Comparison of ENCODE assay signal across 24 cellular contexts in genomic region chr1:89872567-89872966, GRCh38. TPM values are rescaled to one million over a fixed set of nuclear protein-coding genes. Genes with fewer than 3 reads are reported as not detected.
DNase-seq lines count a peak whose midpoint lies in the region; ATAC-seq and TF ChIP-seq lines count a peak whose summit lies in the region.
"Had no signal": no experiment of that assay in that cellular context is flagged by ENCODE, and none has a peak within 500 bp of the region (broad histone marks: within the 10 kb centered on the region; RNA-seq: fewer than 3 reads in every experiment).

No MANE protein-coding gene starts in this region.

- ATAC-seq in CD8-positive, alpha-beta T cell, result peak; percentile 60
- ATAC-seq in naive thymus-derived CD8-positive, alpha-beta T cell, result peak; percentile 31 to 49
- ATAC-seq in HG03442 (IDR thresholded peaks at IDR 0.05; ENCODE audit: unreplicated experiment), result no peak
- ATAC-seq in stimulated activated effector memory CD8-positive, alpha-beta T cell treated with anti-CD3 and anti-CD28 coated beads, Interleukin-12 subunit alpha, Interleukin-12 subunit beta, amount 100 ng/mL, for 72 hours, result no peak
- ATAC-seq: HCT116 had no signal

- no peaks in the 10 kb centered on the region for H3K27me3 ChIP-seq in A673 (replicated peaks; ENCODE audit: insufficient read depth, low read depth, low read length, poor library complexity)
- no peaks in the 10 kb centered on the region for H3K27me3 ChIP-seq in CD8-positive, alpha-beta T cell (ENCODE audit: insufficient read depth, low read length)
- no peaks in the 10 kb centered on the region for H3K27me3 ChIP-seq in dorsolateral prefrontal cortex
- H3K27me3 ChIP-seq: BLaER1, SJSA1 had no signal

- H3K9me3 Mint-ChIP-seq in CD8-positive, alpha-beta T cell, result no peaks in the 10 kb centered on the region
- H3K9me3 Mint-ChIP-seq in naive thymus-derived CD8-positive, alpha-beta T cell, result no peaks in the 10 kb centered on the region
- no peaks in the 10 kb centered on the region for H3K9me3 Mint-ChIP-seq in stimulated activated effector memory CD8-positive, alpha-beta T cell treated with anti-CD3 and anti-CD28 coated beads, Interleukin-12 subunit alpha, Interleukin-12 subunit beta, amount 100 ng/mL, for 72 hours
- H3K9me3 Mint-ChIP-seq: CD8-positive, alpha-beta memory T cell had no signal

- POLR2A ChIA-PET in A673 (lab: Charles Lee; ENCODE audit: low non-redundant PET), result no interaction called here
- POLR2A ChIA-PET in CD8-positive, alpha-beta T cell (lab: Charles Lee), result interaction anchor here (1.0 to 2.3 kb wide), 4 partner anchors 9 to 99 kb away, joined by 3 to 7 read pairs (median 4); partner anchors contain the start of gene LRRC8D
- POLR2A ChIA-PET in naive thymus-derived CD8-positive, alpha-beta T cell (lab: Charles Lee), result interaction anchor here (1.5 to 2.2 kb wide), 2 partner anchors 29 to 51 kb away, joined by 4 to 6 read pairs; no protein-coding TSS in a partner anchor

- H3K27ac ChIP-seq in A673 (ENCODE audit: low read depth, low read length, poor library complexity, severe bottlenecking), result peak overlapping the region; percentile 61
- H3K27ac ChIP-seq in CD8-positive, alpha-beta T cell (ENCODE audit: low read depth, low read length), result no peak overlapping the region
- H3K27ac ChIP-seq in dorsolateral prefrontal cortex, result peak overlapping the region in 54 of 59 donors; percentile 3 to 85 (median 69)
- H3K27ac ChIP-seq: BLaER1, SJSA1 had no signal

- no peaks in the 10 kb centered on the region for H3K27me3 Mint-ChIP-seq in CD8-positive, alpha-beta T cell (ENCODE audit: low read depth)
- no peaks in the 10 kb centered on the region for H3K27me3 Mint-ChIP-seq in naive thymus-derived CD8-positive, alpha-beta T cell
- H3K27me3 Mint-ChIP-seq: CD8-positive, alpha-beta memory T cell had no signal

- DNase-seq in A673 (ENCODE audit: low spot score), result no peak
- no peak for DNase-seq in CD8-positive, alpha-beta T cell
- DNase-seq in dorsolateral prefrontal cortex, result no peak
- DNase-seq in naive thymus-derived CD8-positive, alpha-beta T cell, result peak in 1 of 10 donors; percentile 14
- no peak for DNase-seq in hippocampal formation (lab: John Stamatoyannopoulos, UW)
- DNase-seq in stimulated activated effector memory CD8-positive, alpha-beta T cell treated with anti-CD3 and anti-CD28 coated beads, Interleukin-12 subunit alpha, Interleukin-12 subunit beta, amount 100 ng/mL, for 72 hours (ENCODE audit: low spot score in 2 of 2), result no peak
- no peak for DNase-seq in cerebellar nuclear complex (lab: John Stamatoyannopoulos, UW)
- DNase-seq: CD8-positive, alpha-beta memory T cell; DMS79 treated with DMSO at 0.1 percent for 48 hours; GF-D8; Kasumi-1; MV-4-11; NCI-H1105; NCI-H146; NCI-H2029; NCI-H446 treated with DMSO at 0.1 percent for 48 hours; NCI-H526 treated with DMSO at 0.1 percent for 48 hours; Right ventricle myocardium superior; RPMI8226 had no signal

- CTCF ChIA-PET in A673 (lab: Charles Lee), result no interaction called here
- CTCF ChIA-PET in CD8-positive, alpha-beta T cell (lab: Charles Lee), result interaction anchor here (0.9 to 2.4 kb wide), 2 partner anchors 29 to 30 kb away, joined by 4 to 12 read pairs; no protein-coding TSS in a partner anchor

- H3K36me3 ChIP-seq in A673 (ENCODE audit: insufficient read depth, low read length, poor library complexity, severe bottlenecking), result peaks cover 9% of the 10 kb centered on the region
- no peaks in the 10 kb centered on the region for H3K36me3 ChIP-seq in CD8-positive, alpha-beta T cell (ENCODE audit: insufficient read depth, low read length)

- intact Hi-C loops in A673 (cut with micrococcal nuclease; ENCODE audit: unreplicated experiment), result no loop called here
- intact Hi-C loops in CD8-positive, alpha-beta T cell (cut with DNase I, micrococcal nuclease), result loop anchor here (1.0 to 10.0 kb wide), 2 partner anchors 29 to 808 kb away; partner anchors contain the start of gene GBP1 (in 1 of the 2)
- intact Hi-C loops in dorsolateral prefrontal cortex (cut with DNase I), result no loop called here

- no peak for TF ChIP-seq CTCF in A673 (conservative IDR thresholded peaks at IDR 0.05; ENCODE audit: low read depth, low read length)
- TF ChIP-seq CTCF in CD8-positive, alpha-beta T cell (IDR thresholded peaks at IDR 0.05), result no peak
- no peak for TF ChIP-seq CTCF in dorsolateral prefrontal cortex (IDR thresholded peaks at IDR 0.05 in 54 of 56, conservative IDR thresholded peaks at IDR 0.05 in 2 of 56; ENCODE audit: low read depth in 1 of 56, partially characterized antibody in 56 of 56)

- H3K4me3 Mint-ChIP-seq in CD8-positive, alpha-beta T cell, result no peak overlapping the region
- H3K4me3 Mint-ChIP-seq in naive thymus-derived CD8-positive, alpha-beta T cell, result peak overlapping the region in 4 of 10 donors; percentile 3 to 36 (median 16)
- no peak overlapping the region for H3K4me3 Mint-ChIP-seq in stimulated activated effector memory CD8-positive, alpha-beta T cell treated with anti-CD3 and anti-CD28 coated beads, Interleukin-12 subunit alpha, Interleukin-12 subunit beta, amount 100 ng/mL, for 72 hours

- H3K9me3 ChIP-seq in A673 (ENCODE audit: low read depth, low read length, poor library complexity, severe bottlenecking), result no peaks in the 10 kb centered on the region
- H3K9me3 ChIP-seq in CD8-positive, alpha-beta T cell (ENCODE audit: low read length), result no peaks in the 10 kb centered on the region
- H3K9me3 ChIP-seq: SJSA1 had no signal

- no TSS peak for BruUV-seq in A673 (replicated peaks; lab: Mats Ljungman, UMichigan)

- H3K4me1 ChIP-seq in A673 (ENCODE audit: insufficient read depth, low read length, poor library complexity, severe bottlenecking), result peaks cover 72% of the 10 kb centered on the region
- peaks cover 35% of the 10 kb centered on the region for H3K4me1 ChIP-seq in CD8-positive, alpha-beta T cell (ENCODE audit: insufficient read depth, low read length)
- H3K4me1 ChIP-seq: BLaER1, SJSA1 had no signal

- H3K36me3 Mint-ChIP-seq in CD8-positive, alpha-beta T cell, result peaks cover 44% of the 10 kb centered on the region
- H3K36me3 Mint-ChIP-seq in naive thymus-derived CD8-positive, alpha-beta T cell, result peaks cover 11 to 28% (median 25%) of the 10 kb centered on the region in 3 donors
- H3K36me3 Mint-ChIP-seq in stimulated activated effector memory CD8-positive, alpha-beta T cell treated with anti-CD3 and anti-CD28 coated beads, Interleukin-12 subunit alpha, Interleukin-12 subunit beta, amount 100 ng/mL, for 72 hours, result peaks cover 12% of the 10 kb centered on the region

- H3K4me3 ChIP-seq in A673 (ENCODE audit: low read depth, low read length, poor library complexity, severe bottlenecking) (no peak overlapping the region), dorsolateral prefrontal cortex (peak overlapping the region in 2 of 59 donors; percentile 18 to 21)
- H3K4me3 ChIP-seq in CD8-positive, alpha-beta T cell (ENCODE audit: low read depth, low read length), result no peak overlapping the region
- H3K4me3 ChIP-seq: BLaER1, K562, SJSA1 had no signal

- peak overlapping the region; percentile 85 for H3K27ac Mint-ChIP-seq in CD8-positive, alpha-beta T cell
- peak overlapping the region in 8 of 10 donors; percentile 9 to 91 (median 71) for H3K27ac Mint-ChIP-seq in naive thymus-derived CD8-positive, alpha-beta T cell
- no peak overlapping the region for H3K27ac Mint-ChIP-seq in stimulated activated effector memory CD8-positive, alpha-beta T cell treated with anti-CD3 and anti-CD28 coated beads, Interleukin-12 subunit alpha, Interleukin-12 subunit beta, amount 100 ng/mL, for 72 hours

- H3K4me1 Mint-ChIP-seq in CD8-positive, alpha-beta T cell (ENCODE audit: low read depth), result peaks cover 79% of the 10 kb centered on the region
- peaks cover 21 to 78% (median 70%) of the 10 kb centered on the region in 4 donors for H3K4me1 Mint-ChIP-seq in naive thymus-derived CD8-positive, alpha-beta T cell
- peaks cover 34% of the 10 kb centered on the region for H3K4me1 Mint-ChIP-seq in stimulated activated effector memory CD8-positive, alpha-beta T cell treated with anti-CD3 and anti-CD28 coated beads, Interleukin-12 subunit alpha, Interleukin-12 subunit beta, amount 100 ng/mL, for 72 hours

RNA-seq across cellular contexts. Expression of gene LRRC8D, which starts 51.7 kb away (rescaled TPM):
- total RNA-seq in A673 (2021), result 59.4 and 67.5 TPM in 2 replicates
- total RNA-seq in CD8-positive, alpha-beta T cell, result 10 to 100 TPM; 14.2 to 16.9 TPM
- 100 to 1,000 TPM in 1 of 120 experiments, 10 to 100 TPM in 119; 24.3 to 104 (median 44.2) TPM for total RNA-seq in dorsolateral prefrontal cortex
- total RNA-seq in naive thymus-derived CD8-positive, alpha-beta T cell, result 10 to 100 TPM; 37.1 to 38.7 TPM
- polyA plus RNA-seq in naive thymus-derived CD8-positive, alpha-beta T cell, result 10 to 100 TPM; 42.3 to 60.0 (median 46.0) TPM

Comparison
In these comparisons a context has a peak if more than half of its experiments do, and no peak if none do; other contexts are left out.
1. ATAC-seq: peak in CD8-positive, alpha-beta T cell (single experiment) and naive thymus-derived CD8-positive, alpha-beta T cell (2 of 2); none in HG03442 (single experiment) and stimulated activated effector memory CD8-positive, alpha-beta T cell treated with anti-CD3 and anti-CD28 coated beads, Interleukin-12 subunit alpha, Interleukin-12 subunit beta, amount 100 ng/mL, for 72 hours (single experiment).
2. intact Hi-C loops: an anchor here in CD8-positive, alpha-beta T cell (1.0 to 10.0 kb wide); none called in A673 and dorsolateral prefrontal cortex.